Comparison of ENCODE assay signal across 8 cellular contexts in the genomic region with DNA sequence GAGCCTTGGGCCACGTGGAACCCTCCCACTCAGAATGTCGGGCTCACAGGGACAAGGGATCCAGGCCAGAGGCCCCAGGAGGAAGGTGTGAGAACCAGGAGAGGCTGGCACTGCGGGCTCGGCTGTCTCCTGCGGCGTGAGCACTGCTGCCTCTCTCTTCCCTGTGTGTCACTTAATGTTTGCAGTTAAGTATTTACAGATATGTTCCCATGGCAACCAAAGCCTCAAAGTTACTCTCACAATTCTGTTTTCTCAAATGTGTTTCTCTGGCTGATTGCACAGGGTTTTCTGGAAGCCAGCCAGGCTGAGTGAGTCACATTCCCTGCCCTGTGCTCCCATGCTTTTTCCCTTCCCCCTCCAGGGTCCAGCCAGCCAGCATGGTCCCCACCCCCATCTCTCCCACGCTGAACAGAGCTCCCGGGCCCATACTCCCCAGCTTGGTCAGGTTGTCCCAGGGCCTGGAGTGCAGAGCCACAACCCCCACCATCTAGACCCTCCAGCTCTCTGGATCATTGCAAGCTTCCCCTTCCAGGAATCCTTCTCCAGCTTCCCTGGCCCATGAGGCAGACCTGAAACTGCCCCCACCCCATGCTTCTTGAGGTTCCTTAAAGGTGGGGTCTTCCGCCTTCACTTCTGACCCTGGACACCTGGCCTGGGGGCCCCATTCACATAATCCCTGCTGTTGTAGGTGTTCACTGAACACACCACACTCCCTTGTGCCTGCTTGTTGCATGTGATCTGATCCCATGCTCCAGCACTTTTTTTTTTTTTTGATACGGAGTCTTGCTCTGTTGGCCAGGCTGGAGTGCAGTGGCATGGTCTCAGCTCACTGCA.
DNase-seq lines count a peak whose midpoint lies in the region; ATAC-seq and TF ChIP-seq lines count a peak whose summit lies in the region.

No MANE protein-coding gene starts in this region.

- no peak for TF ChIP-seq CTCF in GM13976 (IDR thresholded peaks at IDR 0.05; ENCODE audit: borderline replicate concordance, control extremely low read depth, extremely low read depth, insufficient read depth, missing control alignments)

- in situ Hi-C loops in GM13976 (cut with MboI; ENCODE audit: low sequenced_read_pairs, unreplicated experiment) = no loop called here

- ATAC-seq in HG02938 (IDR thresholded peaks at IDR 0.05; ENCODE audit: unreplicated experiment) (peak; percentile 61), GM19397 (IDR thresholded peaks at IDR 0.05; ENCODE audit: unreplicated experiment) (no peak)

- H3K27ac ChIP-seq in angular gyrus (ENCODE audit: low read depth, low read length) = peak overlapping the region; percentile 26

- H3K4me3 ChIP-seq in skeletal muscle cell (ENCODE audit: low read depth, low read length) = no peak overlapping the region

- DNase-seq in DMS53 treated with DMSO at 0.1 percent for 48 hours (lab: John Stamatoyannopoulos, UW; ENCODE audit: unreplicated experiment) (peak; percentile 97), NCI-H2081 treated with DMSO at 0.1 percent for 48 hours (lab: John Stamatoyannopoulos, UW) (peak; percentile 84), hepatic stellate cell (ENCODE audit: low spot score) (peak; percentile 90), skeletal muscle cell (ENCODE audit: low read depth) (peak; percentile 88), GM13976 (ENCODE audit: low spot score) (no peak)
